ENCODE assay signal across 12 cellular contexts in the genomic region with DNA sequence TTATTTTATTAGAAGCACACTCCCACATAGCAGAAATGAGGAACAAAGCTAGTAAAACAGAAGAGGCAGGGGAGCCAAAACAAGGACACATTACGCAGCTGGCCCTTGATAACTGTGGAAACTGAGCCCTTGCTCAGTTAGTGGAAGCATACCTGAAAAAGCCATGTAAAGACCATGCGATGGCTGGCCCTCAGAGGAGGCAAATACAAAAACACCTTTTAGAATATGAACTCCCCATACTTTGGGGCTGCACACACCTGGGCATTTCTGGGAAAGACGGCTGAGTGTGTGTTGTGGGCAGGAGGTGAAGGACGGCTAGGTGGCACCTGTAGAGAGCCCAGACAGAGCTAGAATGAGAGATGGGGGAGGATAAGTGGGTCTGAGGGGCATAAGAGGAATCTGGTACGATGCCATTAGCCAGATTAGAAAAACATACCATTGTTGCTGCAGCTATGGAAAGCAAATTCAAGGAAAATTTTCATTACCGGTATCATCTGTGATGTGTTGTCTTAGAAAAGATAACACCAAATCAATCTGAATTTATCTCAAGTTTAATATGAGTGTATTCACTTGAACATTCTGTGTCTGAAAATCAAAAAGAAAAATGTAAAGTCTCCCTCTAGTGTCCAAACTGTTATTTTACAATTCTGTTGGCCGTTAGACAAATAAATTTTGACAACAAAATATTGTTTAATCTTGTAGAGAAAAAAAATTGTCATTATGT. TPM values are rescaled to one million over a fixed set of nuclear protein-coding genes. Genes with fewer than 3 reads are reported as not detected.
DNase-seq lines count a peak whose midpoint lies in the region; ATAC-seq and TF ChIP-seq lines count a peak whose summit lies in the region.
"Had no signal": no experiment of that assay in that cellular context is flagged by ENCODE, and none has a peak within 500 bp of the region (broad histone marks: within the 10 kb centered on the region; RNA-seq: fewer than 3 reads in every experiment).

No MANE protein-coding gene starts in this region.

- intact Hi-C loops in Caco-2 (cut with micrococcal nuclease; ENCODE audit: unreplicated experiment) (loop anchor here (5.0 kb wide), 1 partner anchor 1557 kb away; no protein-coding TSS in a partner anchor), adrenal gland (cut with DNase I) (no loop called here)

- H3K4me3 ChIP-seq in Caco-2 (ENCODE audit: low read depth, low read length) (no peak overlapping the region), adrenal gland (no peak overlapping the region), liver (ENCODE audit: low read depth in 1 of 3, low read length in 3 of 3) (no peak overlapping the region)
- H3K4me3 ChIP-seq: thoracic aorta had no signal

- no TSS peak for BruUV-seq in Caco-2 (replicated peaks; lab: Mats Ljungman, UMichigan)

- no peaks in the 10 kb centered on the region for H3K36me3 Mint-ChIP-seq in Caco-2 (ENCODE audit: insufficient read depth, unreplicated experiment)

- ATAC-seq in GM21825 (IDR thresholded peaks at IDR 0.05; ENCODE audit: unreplicated experiment): no peak
- ATAC-seq: activated CD4-positive, CD25-positive, alpha-beta regulatory T cell treated with anti-CD3 and anti-CD28 coated beads, Interleukin-2, amount 50 U/mL, for 24 hours had no signal

- DNase-seq in Caco-2: no peak
- peak; percentile 4 for DNase-seq in HCEC 1CT
- no peak for DNase-seq in adrenal gland
- no peak for DNase-seq in AG08396 (ENCODE audit: low spot score)
- no peak for DNase-seq in stimulated activated CD4-positive, alpha-beta T cell treated with anti-CD3 and anti-CD28 coated beads, Interleukin-4, amount 100 ng/mL, for 4 hours
- no peak for DNase-seq in cerebellum (ENCODE audit: low spot score)

- H3K27ac ChIP-seq in adrenal gland (no peak overlapping the region), liver (ENCODE audit: low read depth in 1 of 2, low read length in 2 of 2) (no peak overlapping the region)
- H3K27ac ChIP-seq: thoracic aorta had no signal

- no peaks in the 10 kb centered on the region for H3K27me3 ChIP-seq in Caco-2 (replicated peaks; ENCODE audit: control insufficient read depth, insufficient read depth, low read length)
- no peaks in the 10 kb centered on the region for H3K27me3 ChIP-seq in adrenal gland
- H3K27me3 ChIP-seq in liver (ENCODE audit: control insufficient read depth in 4 of 4, insufficient read depth in 4 of 4, low read length in 3 of 4): no peaks in the 10 kb centered on the region

- peaks cover 8% of the 10 kb centered on the region for H3K4me1 ChIP-seq in Caco-2
- H3K4me1 ChIP-seq in adrenal gland (replicated peaks in 1 of 2): no peaks in the 10 kb centered on the region
- no peaks in the 10 kb centered on the region for H3K4me1 ChIP-seq in liver (ENCODE audit: control insufficient read depth in 4 of 4, insufficient read depth in 4 of 4, low read length in 3 of 4)

- no peak overlapping the region for H3K4me3 Mint-ChIP-seq in Caco-2 (ENCODE audit: unreplicated experiment)

- peak overlapping the region; percentile 16 for H3K27ac Mint-ChIP-seq in Caco-2 (ENCODE audit: unreplicated experiment)

- TF ChIP-seq CTCF in Caco-2 (IDR thresholded peaks at IDR 0.05; ENCODE audit: insufficient read depth in 1 of 2, low read depth in 1 of 2, low read length in 1 of 2, severe bottlenecking in 1 of 2, unreplicated experiment in 1 of 2) (peak; percentile 16 to 20), adrenal gland (IDR thresholded peaks at IDR 0.05) (peak; percentile 24 to 59 (median 35)), liver (IDR thresholded peaks at IDR 0.05; ENCODE audit: low read depth, low read length, missing input control) (peak; percentile 22)

- CTCF ChIA-PET in Caco-2 (lab: Charles Lee): no interaction called here

- POLR2A ChIA-PET in Caco-2 (lab: Charles Lee): no interaction called here

- TF ChIP-seq POLR2A in adrenal gland (IDR thresholded peaks at IDR 0.05): no peak

- H3K27me3 Mint-ChIP-seq in Caco-2 (ENCODE audit: insufficient read depth, unreplicated experiment): no peaks in the 10 kb centered on the region

- WGBS in adrenal gland, 4 donors: 41 to 47% (median 43%) methylated on average over 7 of the region's 7 CpGs
- WGBS in liver: 57% methylated on average over 7 of the region's 7 CpGs

- peak; percentile 40 to 54 for TF ChIP-seq RAD21 in liver (IDR thresholded peaks at IDR 0.05)

- H3K4me1 Mint-ChIP-seq in Caco-2 (ENCODE audit: low read depth, unreplicated experiment): peaks cover 16% of the 10 kb centered on the region

- H3K36me3 ChIP-seq in Caco-2 (ENCODE audit: control insufficient read depth, insufficient read depth, low read length) (no peaks in the 10 kb centered on the region), adrenal gland (replicated peaks in 1 of 2) (no peaks in the 10 kb centered on the region), liver (ENCODE audit: control insufficient read depth in 4 of 4, insufficient read depth in 3 of 4, low read depth in 1 of 4, low read length in 3 of 4) (no peaks in the 10 kb centered on the region)
- H3K36me3 ChIP-seq: thoracic aorta had no signal

- H3K9me3 Mint-ChIP-seq in Caco-2 (ENCODE audit: unreplicated experiment): no peaks in the 10 kb centered on the region

- peaks cover 7% of the 10 kb centered on the region for H3K9me3 ChIP-seq in Caco-2
- H3K9me3 ChIP-seq in adrenal gland (replicated peaks in 1 of 3): no peaks in the 10 kb centered on the region
- H3K9me3 ChIP-seq in liver (ENCODE audit: control insufficient read depth in 4 of 4, low read length in 3 of 4): no peaks in the 10 kb centered on the region
- H3K9me3 ChIP-seq: thoracic aorta had no signal

- no peak overlapping the region for H3K9ac ChIP-seq in liver (ENCODE audit: low read depth in 1 of 2, low read length in 2 of 2)

TF ChIP-seq in liver, 16 proteins besides CTCF, POLR2A, EP300 and RAD21:
- TF ChIP-seq, protein P1, sequence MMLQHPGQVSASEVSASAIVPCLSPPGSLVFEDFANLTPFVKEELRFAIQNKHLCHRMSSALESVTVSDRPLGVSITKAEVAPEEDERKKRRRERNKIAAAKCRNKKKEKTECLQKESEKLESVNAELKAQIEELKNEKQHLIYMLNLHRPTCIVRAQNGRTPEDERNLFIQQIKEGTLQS (IDR thresholded peaks at IDR 0.05): no peak
- TF ChIP-seq, protein P2, sequence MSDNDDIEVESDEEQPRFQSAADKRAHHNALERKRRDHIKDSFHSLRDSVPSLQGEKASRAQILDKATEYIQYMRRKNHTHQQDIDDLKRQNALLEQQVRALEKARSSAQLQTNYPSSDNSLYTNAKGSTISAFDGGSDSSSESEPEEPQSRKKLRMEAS (IDR thresholded peaks at IDR 0.05): no peak
- TF ChIP-seq SP1 (IDR thresholded peaks at IDR 0.05) (no peak), YY1 (IDR thresholded peaks at IDR 0.05) (no peak), FOXA1 (IDR thresholded peaks at IDR 0.05) (no peak), EGR1 (IDR thresholded peaks at IDR 0.05; ENCODE audit: low read depth in 2 of 2) (no peak), GABPA (IDR thresholded peaks at IDR 0.05 in 1 of 2, conservative IDR thresholded peaks at IDR 0.05 in 1 of 2) (no peak), HNF4G (IDR thresholded peaks at IDR 0.05) (no peak), TAF1 (conservative IDR thresholded peaks at IDR 0.05) (no peak), RXRA (IDR thresholded peaks at IDR 0.05) (no peak), NR2F2 (IDR thresholded peaks at IDR 0.05) (no peak), HNF4A (conservative IDR thresholded peaks at IDR 0.05) (no peak), JUND (IDR thresholded peaks at IDR 0.05) (no peak), FOXA2 (IDR thresholded peaks at IDR 0.05) (no peak)
- TF ChIP-seq, protein P3, sequence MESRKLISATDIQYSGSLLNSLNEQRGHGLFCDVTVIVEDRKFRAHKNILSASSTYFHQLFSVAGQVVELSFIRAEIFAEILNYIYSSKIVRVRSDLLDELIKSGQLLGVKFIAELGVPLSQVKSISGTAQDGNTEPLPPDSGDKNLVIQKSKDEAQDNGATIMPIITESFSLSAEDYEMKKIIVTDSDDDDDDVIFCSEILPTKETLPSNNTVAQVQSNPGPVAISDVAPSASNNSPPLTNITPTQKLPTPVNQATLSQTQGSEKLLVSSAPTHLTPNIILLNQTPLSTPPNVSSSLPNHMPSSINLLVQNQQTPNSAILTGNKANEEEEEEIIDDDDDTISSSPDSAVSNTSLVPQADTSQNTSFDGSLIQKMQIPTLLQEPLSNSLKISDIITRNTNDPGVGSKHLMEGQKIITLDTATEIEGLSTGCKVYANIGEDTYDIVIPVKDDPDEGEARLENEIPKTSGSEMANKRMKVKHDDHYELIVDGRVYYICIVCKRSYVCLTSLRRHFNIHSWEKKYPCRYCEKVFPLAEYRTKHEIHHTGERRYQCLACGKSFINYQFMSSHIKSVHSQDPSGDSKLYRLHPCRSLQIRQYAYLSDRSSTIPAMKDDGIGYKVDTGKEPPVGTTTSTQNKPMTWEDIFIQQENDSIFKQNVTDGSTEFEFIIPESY (IDR thresholded peaks at IDR 0.05): no peak
- TF ChIP-seq, protein P4, sequence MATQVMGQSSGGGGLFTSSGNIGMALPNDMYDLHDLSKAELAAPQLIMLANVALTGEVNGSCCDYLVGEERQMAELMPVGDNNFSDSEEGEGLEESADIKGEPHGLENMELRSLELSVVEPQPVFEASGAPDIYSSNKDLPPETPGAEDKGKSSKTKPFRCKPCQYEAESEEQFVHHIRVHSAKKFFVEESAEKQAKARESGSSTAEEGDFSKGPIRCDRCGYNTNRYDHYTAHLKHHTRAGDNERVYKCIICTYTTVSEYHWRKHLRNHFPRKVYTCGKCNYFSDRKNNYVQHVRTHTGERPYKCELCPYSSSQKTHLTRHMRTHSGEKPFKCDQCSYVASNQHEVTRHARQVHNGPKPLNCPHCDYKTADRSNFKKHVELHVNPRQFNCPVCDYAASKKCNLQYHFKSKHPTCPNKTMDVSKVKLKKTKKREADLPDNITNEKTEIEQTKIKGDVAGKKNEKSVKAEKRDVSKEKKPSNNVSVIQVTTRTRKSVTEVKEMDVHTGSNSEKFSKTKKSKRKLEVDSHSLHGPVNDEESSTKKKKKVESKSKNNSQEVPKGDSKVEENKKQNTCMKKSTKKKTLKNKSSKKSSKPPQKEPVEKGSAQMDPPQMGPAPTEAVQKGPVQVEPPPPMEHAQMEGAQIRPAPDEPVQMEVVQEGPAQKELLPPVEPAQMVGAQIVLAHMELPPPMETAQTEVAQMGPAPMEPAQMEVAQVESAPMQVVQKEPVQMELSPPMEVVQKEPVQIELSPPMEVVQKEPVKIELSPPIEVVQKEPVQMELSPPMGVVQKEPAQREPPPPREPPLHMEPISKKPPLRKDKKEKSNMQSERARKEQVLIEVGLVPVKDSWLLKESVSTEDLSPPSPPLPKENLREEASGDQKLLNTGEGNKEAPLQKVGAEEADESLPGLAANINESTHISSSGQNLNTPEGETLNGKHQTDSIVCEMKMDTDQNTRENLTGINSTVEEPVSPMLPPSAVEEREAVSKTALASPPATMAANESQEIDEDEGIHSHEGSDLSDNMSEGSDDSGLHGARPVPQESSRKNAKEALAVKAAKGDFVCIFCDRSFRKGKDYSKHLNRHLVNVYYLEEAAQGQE (IDR thresholded peaks at IDR 0.05): no peak

RNA-seq across cellular contexts. Expression of a gene that starts 45.2 kb away (rescaled TPM):
- total RNA-seq in Caco-2 (2022) (not detected in 2 replicates), adrenal gland (not detected), liver (not detected), cerebellum (not detected)
- polyA plus RNA-seq in adrenal gland (not detected), liver (not detected)
- total RNA-seq: HT1080, pulmonary artery endothelial cell, thoracic aorta had no signal
